9 cellular contexts compared by ENCODE assay signal in genomic region chr10:124522903-124523260, GRCh38.
DNase-seq lines count a peak whose midpoint lies in the region; ATAC-seq, FAIRE-seq and TF ChIP-seq lines count a peak whose summit lies in the region.
"Had no signal": no experiment of that assay in that cellular context is flagged by ENCODE, and none has a peak within 500 bp of the region (broad histone marks: within the 10 kb centered on the region; RNA-seq: fewer than 3 reads in every experiment).

No MANE protein-coding gene starts in this region.

- no peak overlapping the region for H2BK120ac ChIP-seq in H9 (ENCODE audit: low read depth, low read length, poor library complexity, severe bottlenecking)

- no peaks in the 10 kb centered on the region for H3K79me1 ChIP-seq in H9 (ENCODE audit: insufficient read depth, low read depth, low read length, poor library complexity, severe bottlenecking)

- TF ChIP-seq EP300 in A549 (IDR thresholded peaks at IDR 0.05), result no peak

- no peaks in the 10 kb centered on the region; a peak in 2 of 5 replicates for H3K9me3 Mint-ChIP-seq in H9
- H3K9me3 Mint-ChIP-seq: activated CD8-positive, alpha-beta T cell treated with anti-CD3 and anti-CD28 coated beads for 36 hours had no signal

- no peaks in the 10 kb centered on the region for H3K9me3 ChIP-seq in A549
- H3K9me3 ChIP-seq in muscle layer of colon (ENCODE audit: low read length), result no peaks in the 10 kb centered on the region
- no peaks in the 10 kb centered on the region for H3K9me3 ChIP-seq in H9 (ENCODE audit: control insufficient read depth, low read depth, low read length)

- H2BK15ac ChIP-seq in H9 (ENCODE audit: low read depth, low read length), result no peak overlapping the region

- no peak for TF ChIP-seq POLR2A in A549 (IDR thresholded peaks at IDR 0.05; ENCODE audit: low read length)

- H2AFZ ChIP-seq in H9 (ENCODE audit: low read length), result no peak overlapping the region

- peak in 1 of 2 experiments; percentile 33 for DNase-seq in A549 (ENCODE audit: low read depth in 1 of 2, low spot score in 1 of 2)
- peak; percentile 49 for DNase-seq in NCI-H1105 treated with DMSO at 0.1 percent for 48 hours (lab: John Stamatoyannopoulos, UW)
- DNase-seq in HEK293T (ENCODE audit: extremely low spot score), result no peak
- DNase-seq in HCEC 1CT, result no peak
- no peak for DNase-seq in H9
- DNase-seq: activated CD8-positive, alpha-beta T cell treated with anti-CD3 and anti-CD28 coated beads for 36 hours had no signal

- H3K36me3 Mint-ChIP-seq in H9 (ENCODE audit: insufficient read depth in 1 of 3, low read depth in 3 of 3), result peaks cover 2 to 8% (median 8%) of the 10 kb centered on the region in 3 experiments; a peak in 5 of 7 replicates

- H4K5ac ChIP-seq in H9 (ENCODE audit: insufficient read length, low read depth, low read length), result no peak overlapping the region

- no peak overlapping the region for H3K18ac ChIP-seq in H9 (ENCODE audit: insufficient read length, low read depth, low read length)

- H3K79me2 ChIP-seq in H9 (ENCODE audit: insufficient read depth, low read length), result no peaks in the 10 kb centered on the region

- CTCF ChIA-PET in A549 (lab: Yijun Ruan, JAX), result interaction anchor here (0.6 to 3.0 kb wide), 4 partner anchors 7 to 947 kb away, joined by 3 to 16 read pairs (median 4); no protein-coding TSS in a partner anchor
- CTCF ChIA-PET in HEK293T (lab: Yijun Ruan, JAX), result no interaction called here

- no peak overlapping the region for H3K56ac ChIP-seq in H9 (ENCODE audit: insufficient read length, low read depth, low read length)

- no peak for TF ChIP-seq RAD21 in A549 (conservative IDR thresholded peaks at IDR 0.05 in 1 of 2, IDR thresholded peaks at IDR 0.05 in 1 of 2)

- H3K4me2 ChIP-seq in A549 (peak overlapping the region; percentile 77), H9 (ENCODE audit: insufficient read depth, insufficient read length, low read length) (no peak overlapping the region)

- 32% methylated on average over 10 of the region's 15 CpGs for WGBS in A549 (ENCODE audit: missing lambda C conversion rate)
- WGBS in H9 (ENCODE audit: extremely low coverage, insufficient read length, low lambda C conversion rate), result no CpG with 5 or more reads among the region's 15 CpGs

- peaks cover 12 to 36% of the 10 kb centered on the region in 2 experiments for H3K4me1 Mint-ChIP-seq in H9

- H3K27me3 Mint-ChIP-seq in H9 (ENCODE audit: low read depth), result no peaks in the 10 kb centered on the region
- H3K27me3 Mint-ChIP-seq: activated CD8-positive, alpha-beta T cell treated with anti-CD3 and anti-CD28 coated beads for 36 hours had no signal

- H3K27me3 ChIP-seq in muscle layer of colon (ENCODE audit: control insufficient read depth in 1 of 2, insufficient read depth in 2 of 2, low read length in 2 of 2) (no peaks in the 10 kb centered on the region), H9 (ENCODE audit: insufficient read depth, low read length) (no peaks in the 10 kb centered on the region)

- H4K91ac ChIP-seq in H9 (ENCODE audit: insufficient read length, low read depth, low read length), result no peak overlapping the region

- peaks cover 13% of the 10 kb centered on the region for H3K4me1 ChIP-seq in A549
- H3K4me1 ChIP-seq in muscle layer of colon (ENCODE audit: insufficient read depth, low read length), result peaks cover 40% of the 10 kb centered on the region
- no peaks in the 10 kb centered on the region for H3K4me1 ChIP-seq in H9 (ENCODE audit: insufficient read depth, low read length)

- no peak overlapping the region for H3K4me3 Mint-ChIP-seq in H9
- H3K4me3 Mint-ChIP-seq: activated CD8-positive, alpha-beta T cell treated with anti-CD3 and anti-CD28 coated beads for 36 hours had no signal

- no peak overlapping the region for H2BK20ac ChIP-seq in H9 (ENCODE audit: low read depth, low read length, poor library complexity, severe bottlenecking)

- H3K9ac ChIP-seq in muscle layer of colon (ENCODE audit: low read length) (peak overlapping the region; percentile 18), H9 (ENCODE audit: extremely low read depth, insufficient read length, low read length) (no peak overlapping the region)

- H3K4ac ChIP-seq in H9 (ENCODE audit: low read depth, low read length), result no peak overlapping the region

- H3K27ac ChIP-seq in A549 (no peak overlapping the region), angular gyrus (ENCODE audit: low read depth, low read length) (peak overlapping the region; percentile 84), muscle layer of colon (ENCODE audit: low read depth, low read length) (peak overlapping the region; percentile 85), H9 (ENCODE audit: insufficient read length, low read depth, low read length) (no peak overlapping the region)

- H4K20me1 ChIP-seq in H9 (ENCODE audit: control insufficient read depth, insufficient read depth, insufficient read length), result no peaks in the 10 kb centered on the region

- TF ChIP-seq CTCF in A549 (IDR thresholded peaks at IDR 0.05), result no peak
- no peak for TF ChIP-seq CTCF in H9 (conservative IDR thresholded peaks at IDR 0.05)

- H3K23ac ChIP-seq in H9 (ENCODE audit: insufficient read length, low read depth, low read length), result no peak overlapping the region

- POLR2A ChIA-PET in A549 (lab: Yijun Ruan, JAX), result no interaction called here
- POLR2A ChIA-PET in HEK293T (lab: Yijun Ruan, JAX), result no interaction called here

- H3K36me3 ChIP-seq in muscle layer of colon (ENCODE audit: insufficient read depth, low read length), result no peaks in the 10 kb centered on the region

- no peak overlapping the region; the same call in 1 of the 2 replicates for H3K14ac ChIP-seq in H9 (ENCODE audit: insufficient read depth, low read length)

- no peak for FAIRE-seq in A549 (lab: Jason Lieb, UNC)

- ATAC-seq in A549, result peak; percentile 49 to 74; a peak in 4 of 6 replicates
- no peak for ATAC-seq in GM21737 (IDR thresholded peaks at IDR 0.05; ENCODE audit: unreplicated experiment)
- ATAC-seq: activated CD8-positive, alpha-beta T cell treated with anti-CD3 and anti-CD28 coated beads for 36 hours had no signal

- H2BK5ac ChIP-seq in H9 (ENCODE audit: insufficient read length, low read length), result no peak overlapping the region

- H3K23me2 ChIP-seq in H9 (ENCODE audit: insufficient read length, low read depth, low read length, poor library complexity, severe bottlenecking), result no peaks in the 10 kb centered on the region

- H3K4me3 ChIP-seq in A549 (0 out of 3 replicates have a peak overlapping the region, but pooled peaks have one; percentile 16), muscle layer of colon (ENCODE audit: low read depth in 1 of 2, low read length in 2 of 2) (peak overlapping the region in 1 of 2 donors; percentile 20)

- H2AK5ac ChIP-seq in H9 (ENCODE audit: insufficient read length, low read length), result no peak overlapping the region

- 0 out of 7 replicates have a peak overlapping the region, but pooled peaks of 1 of the 3 experiments have one; percentile 57 for H3K27ac Mint-ChIP-seq in H9
- H3K27ac Mint-ChIP-seq: activated CD8-positive, alpha-beta T cell treated with anti-CD3 and anti-CD28 coated beads for 36 hours had no signal

- no peak overlapping the region for H2BK12ac ChIP-seq in H9 (ENCODE audit: insufficient read length, low read depth, low read length)

- H4K8ac ChIP-seq in H9 (replicated peaks; ENCODE audit: insufficient read length, low read depth, low read length), result no peak overlapping the region

- no peak overlapping the region for H3T11ph ChIP-seq in H9 (ENCODE audit: low read length)

TF ChIP-seq in A549, 52 proteins besides CTCF, POLR2A, EP300 and RAD21 (continues in another document):
- TF ChIP-seq ZC3H11A (IDR thresholded peaks at IDR 0.05) (no peak), HES2 (IDR thresholded peaks at IDR 0.05) (no peak), HOXB5 (CRISPR knock-in tag; IDR thresholded peaks at IDR 0.05) (no peak), NFE2L2 (conservative IDR thresholded peaks at IDR 0.05; ENCODE audit: low read length) (no peak), TP53 (CRISPR knock-in tag; IDR thresholded peaks at IDR 0.05) (no peak), ELK1 (IDR thresholded peaks at IDR 0.05; ENCODE audit: low read depth, low read length) (no peak)

TF ChIP-seq in HEK293T, 16 proteins besides CTCF, POLR2A, EP300 and RAD21:
- TF ChIP-seq FOXM1 (IDR thresholded peaks at IDR 0.05; ENCODE audit: borderline replicate concordance) (no peak), HDGF (IDR thresholded peaks at IDR 0.05; ENCODE audit: borderline replicate concordance) (no peak), SP1 (IDR thresholded peaks at IDR 0.05) (no peak), TARDBP (IDR thresholded peaks at IDR 0.05) (no peak), FOXA1 (IDR thresholded peaks at IDR 0.05) (no peak), L3MBTL2 (conservative IDR thresholded peaks at IDR 0.05) (no peak), PKNOX1 (IDR thresholded peaks at IDR 0.05) (no peak), LEF1 (IDR thresholded peaks at IDR 0.05; ENCODE audit: borderline replicate concordance) (no peak), SUZ12 (IDR thresholded peaks at IDR 0.05) (no peak), CTBP1 (IDR thresholded peaks at IDR 0.05; ENCODE audit: borderline replicate concordance) (no peak), FOXK2 (IDR thresholded peaks at IDR 0.05) (no peak), BHLHE40 (IDR thresholded peaks at IDR 0.05; ENCODE audit: borderline replicate concordance) (no peak), ZNF384 (IDR thresholded peaks at IDR 0.05) (no peak), ARNT (IDR thresholded peaks at IDR 0.05) (no peak), ELF4 (IDR thresholded peaks at IDR 0.05) (no peak), NFRKB (IDR thresholded peaks at IDR 0.05) (no peak)

Comparison
In these comparisons a context has a peak if more than half of its experiments do, and no peak if none do; other contexts are left out.
1. H3K27ac ChIP-seq: peak in angular gyrus (single experiment) and muscle layer of colon (single experiment); none in A549 (0 of 2) and H9 (single experiment).